In the genomic region with DNA sequence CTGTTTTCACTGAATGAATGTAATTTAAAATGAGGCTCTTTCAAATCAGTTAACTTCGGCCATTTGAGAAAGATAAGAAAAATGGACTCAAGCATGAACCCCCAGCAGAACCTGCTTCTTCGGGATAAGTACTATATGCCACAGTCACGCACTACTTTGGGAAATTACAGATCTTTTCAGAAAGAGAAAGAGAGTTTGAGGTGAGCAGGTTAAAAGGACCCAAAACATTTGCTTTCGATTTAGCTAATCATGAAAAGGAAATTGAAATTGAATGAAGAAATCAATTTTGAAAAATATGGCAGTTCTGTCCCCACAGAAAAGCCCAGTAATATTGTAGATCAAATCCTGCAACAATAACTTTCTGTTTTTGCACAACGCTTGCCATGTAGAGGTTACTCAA, we compare ENCODE assay signal across 30 cellular contexts.
"Had no signal": no experiment of that assay in that cellular context is flagged by ENCODE, and none has a peak within 500 bp of the region (broad histone marks: within the 10 kb centered on the region; RNA-seq: fewer than 3 reads in every experiment).

No MANE protein-coding gene starts in this region.

- ATAC-seq: PC-3 had no signal

- H3K36me3 ChIP-seq: Peyer's patch, SJSA1 had no signal

- H3K4me1 ChIP-seq: Peyer's patch, SJSA1 had no signal

- H3K9me3 ChIP-seq: Peyer's patch, SJSA1, SK-N-SH had no signal

- H3K4me3 ChIP-seq: Peyer's patch, SJSA1 had no signal

- H3K27ac ChIP-seq: Peyer's patch, SJSA1 had no signal

- H3K27me3 ChIP-seq: Peyer's patch had no signal

- H3K9ac ChIP-seq: SK-N-SH had no signal

- DNase-seq: Karpas-422, MM.1S, MV-4-11, NCI-H1092, NCI-H1105, NCI-H1417 treated with DMSO at 0.1 percent for 48 hours, NCI-H1436 treated with DMSO at 0.1 percent for 48 hours, NCI-H1694 treated with DMSO at 0.1 percent for 48 hours, NCI-H187 treated with DMSO at 0.1 percent for 48 hours, NCI-H2029, NCI-H2081, NCI-H2107, NCI-H2171, NCI-H226, NCI-H446 treated with DMSO at 0.1 percent for 48 hours, NCI-H510A, NCI-H524, NCI-H526, NCI-H69, NCI-H748 treated with DMSO at 0.1 percent for 48 hours, NCI-H82, PC-3, Peyer's patch, Right ventricle myocardium superior, RPMI8226, SHP77 treated with DMSO at 0.1 percent for 48 hours, SK-N-SH, SW 1271, T-helper 1 cell had no signal

- H3K4me2 ChIP-seq: SK-N-SH had no signal
